Comparison of ENCODE assay signal across 23 cellular contexts in genomic region chr2:162537651-162538050, GRCh38.
"Had no signal": no experiment of that assay in that cellular context is flagged by ENCODE, and none has a peak within 500 bp of the region (broad histone marks: within the 10 kb centered on the region; RNA-seq: fewer than 3 reads in every experiment).

No MANE protein-coding gene starts in this region.

- H3K4me1 Mint-ChIP-seq: immature natural killer cell; naive B cell; nephron; stimulated activated effector memory CD8-positive, alpha-beta T cell treated with anti-CD3 and anti-CD28 coated beads, Interleukin-12 subunit alpha, Interleukin-12 subunit beta, amount 100 ng/mL, for 72 hours had no signal

- H2AFZ ChIP-seq: parathyroid adenoma had no signal

- H3K79me2 ChIP-seq: parathyroid adenoma had no signal

- H3K27me3 Mint-ChIP-seq: naive B cell had no signal

- DNase-seq: dermis blood vessel endothelial cell; esophagus squamous epithelium; foreskin fibroblast; glutamatergic neuron; immature natural killer cell; left colon; left ventricle myocardium superior; mesendoderm; naive B cell; retina; right lobe of liver; stimulated activated CD4-positive, alpha-beta T cell treated with anti-CD3 and anti-CD28 coated beads, Interleukin-4, amount 100 ng/mL, for 1 hour; stimulated activated CD8-positive, alpha-beta memory T cell treated with anti-CD3 and anti-CD28 coated beads, Interleukin-4, amount 100 ng/mL, for 48 hours; stimulated activated naive CD8-positive, alpha-beta T cell treated with anti-CD3 and anti-CD28 coated beads, Interleukin-15, Interleukin-2, amounts not matched to agents 100 U/mL and 50 U/mL, for 24 hours; tibial artery; upper lobe of left lung; uterus had no signal

- H3K27me3 ChIP-seq: esophagus squamous epithelium, gastroesophageal sphincter, right lobe of liver, tibial artery, upper lobe of left lung, uterus had no signal

- H3K9me3 ChIP-seq: esophagus squamous epithelium, gastroesophageal sphincter, prostate gland, right lobe of liver, tibial artery, upper lobe of left lung, uterus had no signal

- H3K4me3 Mint-ChIP-seq: immature natural killer cell; naive B cell; nephron; stimulated activated effector memory CD8-positive, alpha-beta T cell treated with anti-CD3 and anti-CD28 coated beads, Interleukin-12 subunit alpha, Interleukin-12 subunit beta, amount 100 ng/mL, for 72 hours had no signal

- H3K36me3 Mint-ChIP-seq: immature natural killer cell; naive B cell; stimulated activated effector memory CD8-positive, alpha-beta T cell treated with anti-CD3 and anti-CD28 coated beads, Interleukin-12 subunit alpha, Interleukin-12 subunit beta, amount 100 ng/mL, for 72 hours had no signal

- H3K4me1 ChIP-seq: esophagus squamous epithelium, parathyroid adenoma, prostate gland, right lobe of liver, upper lobe of left lung, uterus had no signal

- H3K9me3 Mint-ChIP-seq: nephron had no signal

- H3K9ac ChIP-seq: parathyroid adenoma had no signal

- ATAC-seq: gastroesophageal sphincter; left colon; left ventricle myocardium superior; right lobe of liver; stimulated activated effector memory CD8-positive, alpha-beta T cell treated with anti-CD3 and anti-CD28 coated beads, Interleukin-12 subunit alpha, Interleukin-12 subunit beta, amount 100 ng/mL, for 72 hours; stimulated activated naive CD8-positive, alpha-beta T cell treated with anti-CD3 and anti-CD28 coated beads, Interleukin-15, Interleukin-2, amounts not matched to agents 100 U/mL and 50 U/mL, for 24 hours had no signal

- H3K4me3 ChIP-seq: esophagus squamous epithelium, gastroesophageal sphincter, lung, prostate gland, right lobe of liver, tibial artery, upper lobe of left lung, uterus had no signal

- H3K27ac Mint-ChIP-seq: immature natural killer cell; naive B cell; nephron; stimulated activated effector memory CD8-positive, alpha-beta T cell treated with anti-CD3 and anti-CD28 coated beads, Interleukin-12 subunit alpha, Interleukin-12 subunit beta, amount 100 ng/mL, for 72 hours had no signal

- H3K36me3 ChIP-seq: esophagus squamous epithelium, gastroesophageal sphincter, prostate gland, right lobe of liver, tibial artery, upper lobe of left lung, uterus had no signal

- H3K27ac ChIP-seq: esophagus squamous epithelium, gastroesophageal sphincter, parathyroid adenoma, prostate gland, right lobe of liver, tibial artery, upper lobe of left lung, uterus had no signal
